In the genomic region with DNA sequence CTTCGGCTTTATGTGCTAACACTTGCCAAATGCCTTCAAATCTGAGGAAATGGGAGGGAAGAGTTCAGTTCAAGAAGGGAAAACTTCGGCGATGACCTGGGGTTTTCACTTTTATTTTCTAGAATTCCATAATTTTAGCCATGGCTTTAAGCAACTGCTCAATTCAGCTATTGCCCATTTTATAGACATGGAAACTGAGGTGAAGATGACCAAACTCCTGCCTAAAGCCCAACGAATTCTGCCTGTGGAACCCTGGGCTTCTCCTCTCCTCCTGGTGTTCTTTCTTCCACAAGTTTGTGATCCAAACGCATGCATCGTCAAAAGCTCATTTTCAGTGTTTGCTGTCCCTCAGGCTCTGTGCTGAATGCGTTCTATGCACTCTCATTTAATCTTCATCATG, we compare ENCODE assay signal across 22 cellular contexts.
"Had no signal": no experiment of that assay in that cellular context is flagged by ENCODE, and none has a peak within 500 bp of the region (broad histone marks: within the 10 kb centered on the region; RNA-seq: fewer than 3 reads in every experiment).

No MANE protein-coding gene starts in this region.

- H3K27me3 ChIP-seq: pancreas, thyroid gland had no signal

- H3K4me3 ChIP-seq: coronary artery, esophagus muscularis mucosa, mucosa of descending colon, pancreas, sigmoid colon, stomach, thyroid gland had no signal

- ATAC-seq: left colon, mucosa of descending colon, pancreas had no signal

- FAIRE-seq: endothelial cell of umbilical vein, islet of Langerhans, pancreas, urothelium cell line had no signal

- DNase-seq: dermis blood vessel endothelial cell; effector memory CD4-positive, alpha-beta T cell; foreskin melanocyte; glutamatergic neuron; left colon; mesenchymal stem cell; mucosa of descending colon; naive B cell; pancreas; sigmoid colon; stimulated activated CD4-positive, alpha-beta T cell treated with anti-CD3 and anti-CD28 coated beads, Interleukin-2, amount 100 ng/mL, for 24 hours; stimulated activated CD4-positive, alpha-beta T cell treated with anti-CD3 and anti-CD28 coated beads, Interleukin-4, amount 100 ng/mL, for 24 hours; stimulated activated naive CD4-positive, alpha-beta T cell treated with Interleukin-2 at 50 U/mL for 16 hours; stomach; thyroid gland; trophoblast cell had no signal

- H3K4me1 ChIP-seq: pancreas, sigmoid colon, stomach, thyroid gland had no signal

- H3K9me3 ChIP-seq: esophagus muscularis mucosa, mucosa of descending colon, neutrophil, pancreas, sigmoid colon, stomach, thyroid gland had no signal

- H3K36me3 ChIP-seq: esophagus muscularis mucosa, neutrophil, pancreas, sigmoid colon, stomach, thyroid gland had no signal

- H3K27ac ChIP-seq: coronary artery, esophagus muscularis mucosa, neutrophil, pancreas, sigmoid colon, stomach, thyroid gland had no signal
